ENCODE assay signal across 9 cellular contexts in the genomic region with DNA sequence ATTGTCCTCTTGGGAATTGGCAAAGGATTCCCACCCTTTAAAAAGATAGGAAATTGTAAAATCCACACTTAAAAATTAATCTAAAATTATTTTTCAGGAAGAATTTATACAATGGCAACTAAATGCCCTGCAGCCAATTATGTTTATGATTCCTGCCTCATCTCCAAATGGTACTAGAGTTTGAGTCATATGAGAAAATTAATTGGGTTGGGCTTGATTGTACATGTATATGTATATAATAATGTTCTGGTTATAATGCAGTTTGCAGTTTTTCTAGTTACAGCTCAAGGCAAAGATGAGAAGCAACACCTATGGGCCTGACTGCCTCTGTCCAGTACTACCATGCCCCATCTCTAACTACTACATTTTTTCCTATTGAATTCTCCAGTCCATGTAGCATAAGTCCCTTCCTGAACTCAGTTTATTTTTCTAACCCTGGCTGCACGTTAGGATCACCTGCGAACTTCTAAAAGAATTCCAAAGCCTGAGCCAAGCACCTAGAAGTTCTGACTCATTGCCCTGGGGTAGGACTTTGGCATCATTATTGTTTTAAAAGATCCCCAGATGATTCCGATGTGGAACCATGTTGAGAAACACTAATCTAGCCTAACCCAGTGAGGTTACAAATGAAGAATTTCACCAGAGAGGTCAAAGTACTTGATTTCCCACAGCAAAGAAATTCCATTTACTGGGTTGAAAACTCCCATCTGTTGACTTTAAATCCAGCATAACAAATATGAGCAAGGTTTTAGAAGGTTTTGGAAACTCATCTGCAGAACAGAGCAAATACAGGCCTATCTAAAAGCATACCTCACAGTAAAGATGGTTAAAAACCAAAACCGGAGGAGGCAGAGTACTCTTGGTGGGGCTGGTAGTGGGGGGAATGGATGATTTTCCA. TPM values are rescaled to one million over a fixed set of nuclear protein-coding genes. Genes with fewer than 3 reads are reported as not detected.
DNase-seq lines count a peak whose midpoint lies in the region; ATAC-seq and TF ChIP-seq lines count a peak whose summit lies in the region.
"Had no signal": no experiment of that assay in that cellular context is flagged by ENCODE, and none has a peak within 500 bp of the region (broad histone marks: within the 10 kb centered on the region; RNA-seq: fewer than 3 reads in every experiment).

No MANE protein-coding gene starts in this region.

- H3K27ac ChIP-seq in Panc1 (ENCODE audit: low read length) = peak overlapping the region; percentile 57; the same call in 1 of the 2 replicates
- H3K27ac ChIP-seq in GM23338 (ENCODE audit: low read depth) = no peak overlapping the region
- H3K27ac ChIP-seq: SK-N-MC had no signal

- H3K4me3 ChIP-seq in BJ (ENCODE audit: low read depth, low read length) = no peak overlapping the region
- H3K4me3 ChIP-seq in Panc1 (ENCODE audit: low read depth in 2 of 2, low read length in 2 of 2) = no peak overlapping the region
- H3K4me3 ChIP-seq in epithelial cell of esophagus (ENCODE audit: low read length) = no peak overlapping the region
- no peak overlapping the region for H3K4me3 ChIP-seq in GM23338
- H3K4me3 ChIP-seq: SK-N-MC had no signal

- peaks cover 90% of the 10 kb centered on the region for H3K79me2 ChIP-seq in GM23338 (replicated peaks; ENCODE audit: insufficient read depth)

- no peak overlapping the region for H2AFZ ChIP-seq in GM23338

- in situ Hi-C loops in Panc1 (cut with HindIII; ENCODE audit: low pct_unique_long_range_greater_than_20kb, low sequenced_read_pairs) = no loop called here

- no TSS peak for BruUV-seq in Panc1 (replicated peaks; lab: Mats Ljungman, UMichigan)

- peak; percentile 44 for DNase-seq in BJ (ENCODE audit: low read depth)
- no peak for DNase-seq in Panc1 (ENCODE audit: low read depth, low spot score)
- peak; percentile 95 for DNase-seq in epithelial cell of esophagus (ENCODE audit: low read depth)
- no peak for DNase-seq in nephron progenitor cell
- DNase-seq in GM23338 (ENCODE audit: low spot score) = no peak
- no peak for DNase-seq in stimulated activated CD4-positive, alpha-beta T cell treated with anti-CD3 and anti-CD28 coated beads, Interleukin-15, amount 100 ng/mL, for 24 hours
- DNase-seq in cerebellum (ENCODE audit: low spot score) = no peak

- H3K27ac Mint-ChIP-seq in nephron progenitor cell (peak overlapping the region; percentile 72), GM23338 (no peak overlapping the region)

- no peaks in the 10 kb centered on the region for H3K36me3 ChIP-seq in BJ (ENCODE audit: control insufficient read depth, insufficient read depth, low read length)
- H3K36me3 ChIP-seq in Panc1 (ENCODE audit: control insufficient read depth, insufficient read depth, low read length) = no peaks in the 10 kb centered on the region
- no peaks in the 10 kb centered on the region for H3K36me3 ChIP-seq in GM23338 (ENCODE audit: insufficient read depth)

- no peak overlapping the region for H3K4me3 Mint-ChIP-seq in nephron progenitor cell
- H3K4me3 Mint-ChIP-seq in GM23338 = no peak overlapping the region

- no peaks in the 10 kb centered on the region for H3K9me3 ChIP-seq in Panc1 (ENCODE audit: control insufficient read depth, insufficient read depth, low read depth, low read length)

- intact Hi-C loops in Panc1 (cut with micrococcal nuclease; ENCODE audit: unreplicated experiment) = no loop called here

- H3K27me3 Mint-ChIP-seq in nephron progenitor cell (ENCODE audit: low read depth, poor library complexity) (peaks cover 4% of the 10 kb centered on the region), GM23338 (ENCODE audit: insufficient read depth, low read depth, poor library complexity) (no peaks in the 10 kb centered on the region)

- POLR2A ChIA-PET in BJ (lab: Charles Lee) = no interaction called here
- POLR2A ChIA-PET in Panc1 (lab: Charles Lee) = no interaction called here

- TF ChIP-seq CTCF in BJ (IDR thresholded peaks at IDR 0.05; ENCODE audit: insufficient read depth, low read depth, low read length) (no peak), Panc1 (IDR thresholded peaks at IDR 0.05) (no peak), epithelial cell of esophagus (IDR thresholded peaks at IDR 0.05; ENCODE audit: insufficient read depth, low read depth, low read length, missing control alignments) (no peak), nephron progenitor cell (IDR thresholded peaks at IDR 0.05) (no peak), GM23338 (conservative IDR thresholded peaks at IDR 0.05; ENCODE audit: low read depth in 2 of 2) (no peak)

- H3F3A ChIP-seq in GM23338 (replicated peaks; ENCODE audit: low read depth) = no peaks in the 10 kb centered on the region; the same call in 1 of the 2 replicates

- H3K27me3 ChIP-seq in BJ (ENCODE audit: control insufficient read depth, insufficient read depth, low read length) = no peaks in the 10 kb centered on the region
- no peaks in the 10 kb centered on the region for H3K27me3 ChIP-seq in Panc1 (ENCODE audit: control insufficient read depth, insufficient read depth, low read length)
- no peaks in the 10 kb centered on the region for H3K27me3 ChIP-seq in GM23338 (ENCODE audit: insufficient read depth)

- H4K20me1 ChIP-seq in GM23338 (replicated peaks; ENCODE audit: insufficient read depth) = no peaks in the 10 kb centered on the region; the same call in 1 of the 2 replicates

- CTCF ChIA-PET in BJ (lab: Yijun Ruan, JAX) = no interaction called here
- CTCF ChIA-PET in Panc1 (lab: Charles Lee) = no interaction called here

- H3K36me3 Mint-ChIP-seq in nephron progenitor cell (ENCODE audit: low read depth) (peaks cover 20% of the 10 kb centered on the region), GM23338 (ENCODE audit: low read depth) (peaks cover 23% of the 10 kb centered on the region; the same call in 2 of the 3 replicates)

- peak; percentile 58; the same call in 1 of the 2 replicates for ATAC-seq in Panc1
- no peak for ATAC-seq in GM23338
- ATAC-seq in HG03571 (IDR thresholded peaks at IDR 0.05; ENCODE audit: unreplicated experiment) = no peak

- H3K4me2 ChIP-seq in GM23338 = no peak overlapping the region

- H3K4me1 ChIP-seq in Panc1 (ENCODE audit: control insufficient read depth, insufficient read depth, low read length) = peaks cover 42% of the 10 kb centered on the region
- peaks cover 22% of the 10 kb centered on the region for H3K4me1 ChIP-seq in GM23338 (ENCODE audit: insufficient read depth)

- no peaks in the 10 kb centered on the region for H3K9me3 Mint-ChIP-seq in nephron progenitor cell
- no peaks in the 10 kb centered on the region for H3K9me3 Mint-ChIP-seq in GM23338

- peaks cover 13% of the 10 kb centered on the region for H3K4me1 Mint-ChIP-seq in nephron progenitor cell
- H3K4me1 Mint-ChIP-seq in GM23338 = peaks cover 30% of the 10 kb centered on the region

- no peaks in the 10 kb centered on the region for H3K9me2 ChIP-seq in GM23338 (ENCODE audit: insufficient read depth)

TF ChIP-seq in GM23338, 12 proteins besides CTCF, POLR2A, EP300 and RAD21 (continues in another document):
- TF ChIP-seq ZNF331 (CRISPR knock-in tag; IDR thresholded peaks at IDR 0.05; ENCODE audit: low read depth) (no peak), JUNB (IDR thresholded peaks at IDR 0.05; ENCODE audit: unreplicated experiment) (no peak), STAT1 (IDR thresholded peaks at IDR 0.05; ENCODE audit: unreplicated experiment) (no peak), EZH2 (IDR thresholded peaks at IDR 0.05; ENCODE audit: low read depth, unreplicated experiment) (no peak), ZNF114 (CRISPR knock-in tag; IDR thresholded peaks at IDR 0.05) (no peak), NANOG (IDR thresholded peaks at IDR 0.05; ENCODE audit: borderline replicate concordance) (no peak), POLR2AphosphoS5 (IDR thresholded peaks at IDR 0.05; ENCODE audit: low read depth) (no peak), EZH2phosphoT487 (IDR thresholded peaks at IDR 0.05; ENCODE audit: unreplicated experiment) (no peak), CREB1 (CRISPR knock-in tag; IDR thresholded peaks at IDR 0.05; ENCODE audit: low read depth) (no peak)

RNA-seq across cellular contexts. Expression of a gene that starts 19.4 kb away (rescaled TPM):
- polyA plus RNA-seq in BJ (2011; rRNA removed) = 61.0 and 73.1 TPM in 2 replicates
- polyA minus RNA-seq in BJ (2011; rRNA and poly(A)+ RNA removed) = 46.1 and 62.0 TPM in 2 replicates
- 45.9 TPM for total RNA-seq in Panc1 (2021; ENCODE audit: unreplicated experiment)
- polyA plus RNA-seq in Panc1 (2012; ENCODE audit: insufficient read length) = 38.8 TPM
- 12.2 and 13.0 TPM in 2 replicates for total RNA-seq in GM23338 (2014; rRNA removed; shearing (Covaris generic))
- 3.7 and 4.7 TPM in 2 replicates for polyA plus RNA-seq in GM23338 (2016; fragmentation: Nextera tagmentation; extraction: Ambion mirVana)
- 12.1 TPM for total RNA-seq in cerebellum

Comparison
In these comparisons a context has a peak if more than half of its experiments do, and no peak if none do; other contexts are left out.
1. DNase-seq: peak in BJ (single experiment) and epithelial cell of esophagus (single experiment); none in Panc1 (single experiment), nephron progenitor cell (single experiment), GM23338 (single experiment), stimulated activated CD4-positive, alpha-beta T cell treated with anti-CD3 and anti-CD28 coated beads, Interleukin-15, amount 100 ng/mL, for 24 hours (single experiment) and cerebellum (single experiment).